Comparison of ENCODE assay signal across 8 cellular contexts in genomic region chr2:149017116-149017985, GRCh38. TPM values are rescaled to one million over a fixed set of nuclear protein-coding genes. Genes with fewer than 3 reads are reported as not detected.
DNase-seq lines count a peak whose midpoint lies in the region; ATAC-seq lines count a peak whose summit lies in the region.

No MANE protein-coding gene starts in this region.

- peak; percentile 12 for ATAC-seq in HG02759 (IDR thresholded peaks at IDR 0.05; ENCODE audit: unreplicated experiment)
- ATAC-seq in left lobe of liver = peak; percentile 96
- no peak for ATAC-seq in GM19463 (IDR thresholded peaks at IDR 0.05; ENCODE audit: unreplicated experiment)

- DNase-seq in DMS153 (lab: John Stamatoyannopoulos, UW) (peak; percentile 65), NCI-H446 treated with DMSO at 0.1 percent for 48 hours (lab: John Stamatoyannopoulos, UW) (peak; percentile 20), cerebellum (ENCODE audit: low spot score) (peak; percentile 69), left lobe of liver (ENCODE audit: low spot score) (peak; percentile 70)
- peak; percentile 58 to 61 for DNase-seq in activated CD4-positive, alpha-beta T cell treated with anti-CD3 and anti-CD28 coated beads for 24 hours (ENCODE audit: low read depth in 2 of 2)
- peak; percentile 81 for DNase-seq in stimulated activated CD4-positive, alpha-beta T cell treated with anti-CD3 and anti-CD28 coated beads, Interleukin-4, amount 100 ng/mL, for 24 hours

RNA-seq across cellular contexts. Expression of gene LYPD6B, which starts 21.1 kb away (rescaled TPM):
- total RNA-seq in cerebellum (0.91 TPM), left lobe of liver (not detected)

Comparison
In these comparisons a context has a peak if more than half of its experiments do, and no peak if none do; other contexts are left out.
1. DNase-seq: peak in every context shown above with its lines; median percentile 81 in stimulated activated CD4-positive, alpha-beta T cell treated with anti-CD3 and anti-CD28 coated beads, Interleukin-4, amount 100 ng/mL, for 24 hours; 70 in left lobe of liver; 69 in cerebellum; 65 in DMS153; 60 in activated CD4-positive, alpha-beta T cell treated with anti-CD3 and anti-CD28 coated beads for 24 hours; 20 in NCI-H446 treated with DMSO at 0.1 percent for 48 hours.